1 cellular context compared by ENCODE assay signal in the genomic region with DNA sequence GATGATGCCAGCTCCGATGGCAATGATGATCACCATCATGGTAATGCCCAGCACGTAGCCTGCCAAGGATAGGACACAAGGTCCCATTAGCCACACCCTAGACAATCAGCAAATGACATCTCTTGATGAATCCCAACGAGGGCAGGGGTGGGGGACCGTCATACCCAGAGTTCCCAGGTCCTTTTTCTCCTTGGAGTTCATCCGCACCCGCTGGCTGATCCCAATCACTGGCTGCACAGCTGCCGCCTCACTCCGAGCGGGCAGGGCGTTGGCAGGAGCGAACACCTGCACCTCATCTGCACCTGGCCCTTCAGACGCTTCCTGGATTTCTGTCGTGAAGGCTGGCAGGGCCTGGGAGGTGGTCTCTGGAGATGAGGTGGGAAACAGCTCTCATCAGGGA.
TF ChIP-seq lines count a peak whose summit lies in the region.

No MANE protein-coding gene starts in this region.

TF ChIP-seq in GM12878, 131 proteins besides CTCF, POLR2A, EP300 and RAD21:
- TF ChIP-seq NFXL1 (IDR thresholded peaks at IDR 0.05; ENCODE audit: borderline replicate concordance), result no peak
- TF ChIP-seq TBL1XR1 (IDR thresholded peaks at IDR 0.05; ENCODE audit: low read depth, low read length), result no peak
- no peak for TF ChIP-seq ZNF622 (IDR thresholded peaks at IDR 0.05)
- TF ChIP-seq IKZF1 (conservative IDR thresholded peaks at IDR 0.05), result no peak
- no peak for TF ChIP-seq MEF2A (IDR thresholded peaks at IDR 0.05; ENCODE audit: insufficient read depth, low read depth, low read length)
- TF ChIP-seq, protein P1, sequence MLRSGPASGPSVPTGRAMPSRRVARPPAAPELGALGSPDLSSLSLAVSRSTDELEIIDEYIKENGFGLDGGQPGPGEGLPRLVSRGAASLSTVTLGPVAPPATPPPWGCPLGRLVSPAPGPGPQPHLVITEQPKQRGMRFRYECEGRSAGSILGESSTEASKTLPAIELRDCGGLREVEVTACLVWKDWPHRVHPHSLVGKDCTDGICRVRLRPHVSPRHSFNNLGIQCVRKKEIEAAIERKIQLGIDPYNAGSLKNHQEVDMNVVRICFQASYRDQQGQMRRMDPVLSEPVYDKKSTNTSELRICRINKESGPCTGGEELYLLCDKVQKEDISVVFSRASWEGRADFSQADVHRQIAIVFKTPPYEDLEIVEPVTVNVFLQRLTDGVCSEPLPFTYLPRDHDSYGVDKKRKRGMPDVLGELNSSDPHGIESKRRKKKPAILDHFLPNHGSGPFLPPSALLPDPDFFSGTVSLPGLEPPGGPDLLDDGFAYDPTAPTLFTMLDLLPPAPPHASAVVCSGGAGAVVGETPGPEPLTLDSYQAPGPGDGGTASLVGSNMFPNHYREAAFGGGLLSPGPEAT (IDR thresholded peaks at IDR 0.05; ENCODE audit: low read depth), result no peak
- no peak for TF ChIP-seq SREBF1 (IDR thresholded peaks at IDR 0.05; ENCODE audit: low read length)
- no peak for TF ChIP-seq MYC (IDR thresholded peaks at IDR 0.05; ENCODE audit: insufficient read depth, insufficient read length, insufficient replicate concordance, low read length, severe bottlenecking)
- no peak for TF ChIP-seq FOXK2 (IDR thresholded peaks at IDR 0.05)
- TF ChIP-seq RCOR1 (conservative IDR thresholded peaks at IDR 0.05; ENCODE audit: low read depth, low read length), result no peak
- TF ChIP-seq HDAC2 (IDR thresholded peaks at IDR 0.05), result no peak
